ENCODE assay signal across 23 cellular contexts in the genomic region with DNA sequence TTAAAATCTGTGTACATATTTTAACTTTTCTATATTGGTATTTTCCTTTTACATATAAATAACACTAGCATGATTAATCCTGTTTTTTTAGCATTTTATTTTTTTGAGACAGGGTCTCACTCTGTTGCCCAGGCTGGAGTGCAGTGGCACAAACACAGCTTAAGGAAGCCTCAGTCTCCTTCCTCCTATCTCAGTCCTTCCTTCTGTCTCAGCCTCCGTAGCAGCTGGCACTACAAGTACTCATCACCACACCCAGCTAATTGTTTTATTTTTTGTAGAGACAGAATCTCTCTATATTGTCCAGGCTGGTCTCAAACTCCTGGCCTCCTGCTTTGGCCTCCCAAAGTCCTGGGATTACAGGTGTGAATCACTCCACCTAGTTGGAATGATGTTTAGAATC. TPM values are rescaled to one million over a fixed set of nuclear protein-coding genes. Genes with fewer than 3 reads are reported as not detected.
A peak's percentile ranks its signal among the peaks of the same experiment; 100 is the strongest.
DNase-seq lines count a peak whose midpoint lies in the region; ATAC-seq and TF ChIP-seq lines count a peak whose summit lies in the region.
"Had no signal": no experiment of that assay in that cellular context is flagged by ENCODE, and none has a peak within 500 bp of the region (broad histone marks: within the 10 kb centered on the region; RNA-seq: fewer than 3 reads in every experiment).

No MANE protein-coding gene starts in this region.

- CTCF ChIA-PET in Calu3 (lab: Charles Lee), result no interaction called here
- CTCF ChIA-PET in activated CD8-positive, alpha-beta T cell treated with anti-CD3 and anti-CD28 coated beads, Interleukin-2, amount 10 ng/mL, durations not matched to agents 7 days and 5 days (lab: Charles Lee), result interaction anchor here (1.8 to 2.6 kb wide), 3 partner anchors 10 to 105 kb away, joined by 5 to 21 read pairs (median 7); a partner anchor contains a TSS

- H3K36me3 ChIP-seq in upper lobe of right lung, result peaks cover 5% of the 10 kb centered on the region

- H3K4me1 ChIP-seq in upper lobe of right lung, result peaks cover 18% of the 10 kb centered on the region

- intact Hi-C loops in Calu3 (cut with micrococcal nuclease; ENCODE audit: unreplicated experiment), result no loop called here
- intact Hi-C loops in upper lobe of right lung (cut with DNase I), result no loop called here

- no peak overlapping the region for H3K4me3 Mint-ChIP-seq in activated T-cell treated with anti-CD3 and anti-CD28 coated beads, Interleukin-2, amount 50 U/mL, for 24 hours
- no peak overlapping the region for H3K4me3 Mint-ChIP-seq in Calu3 (ENCODE audit: low read depth, unreplicated experiment)
- H3K4me3 Mint-ChIP-seq in activated CD8-positive, alpha-beta T cell treated with anti-CD3 and anti-CD28 coated beads, Interleukin-2, amount 10 ng/mL, durations not matched to agents 7 days and 5 days, result no peak overlapping the region
- peak overlapping the region in 1 of 10 donors; percentile 14 for H3K4me3 Mint-ChIP-seq in naive thymus-derived CD8-positive, alpha-beta T cell

- no peak for ATAC-seq in activated CD8-positive, alpha-beta T cell treated with anti-CD3 and anti-CD28 coated beads, Interleukin-2, amount 10 ng/mL, durations not matched to agents 7 days and 5 days
- ATAC-seq in naive thymus-derived CD8-positive, alpha-beta T cell, result no peak
- no peak for ATAC-seq in upper lobe of right lung
- ATAC-seq: A549, left cardiac atrium, right lobe of liver had no signal

- no peaks in the 10 kb centered on the region for H3K27me3 ChIP-seq in upper lobe of right lung
- H3K27me3 ChIP-seq: BLaER1 treated with 17β-estradiol and CSF1 and Interleukin-3, amounts not matched to agents 10 nM and 100 nM; right lobe of liver had no signal

- DNase-seq in activated T-cell treated with anti-CD3 and anti-CD28 coated beads, Interleukin-2, amount 50 U/mL, for 24 hours, result no peak
- no peak for DNase-seq in activated T-cell treated with anti-CD3 and anti-CD28 coated beads for 4 hours
- no peak for DNase-seq in Calu3
- no peak for DNase-seq in activated CD8-positive, alpha-beta T cell treated with anti-CD3 and anti-CD28 coated beads, Interleukin-2, amount 10 ng/mL, durations not matched to agents 7 days and 5 days
- no peak for DNase-seq in naive thymus-derived CD8-positive, alpha-beta T cell
- no peak for DNase-seq in foreskin melanocyte
- DNase-seq in upper lobe of right lung, result no peak
- no peak for DNase-seq in islet precursor cell
- DNase-seq: activated CD4-positive, CD25-positive, alpha-beta regulatory T cell; DMS 273 treated with DMSO at 0.1 percent for 48 hours; GOT3; head of caudate nucleus; left cardiac atrium; mesendoderm; MM.1S; naive B cell; NCI-H1436; NCI-H510A treated with DMSO at 0.1 percent for 48 hours; right lobe of liver; T1000 had no signal

- BruUV-seq in Calu3 (replicated peaks; lab: Mats Ljungman, UMichigan), result no TSS peak

- TF ChIP-seq CTCF in Calu3 (IDR thresholded peaks at IDR 0.05; ENCODE audit: unreplicated experiment) (no peak), upper lobe of right lung (IDR thresholded peaks at IDR 0.05) (no peak)

- H3K4me1 Mint-ChIP-seq in activated T-cell treated with anti-CD3 and anti-CD28 coated beads, Interleukin-2, amount 50 U/mL, for 24 hours (ENCODE audit: low read depth), result peaks cover 27% of the 10 kb centered on the region
- H3K4me1 Mint-ChIP-seq in Calu3 (ENCODE audit: low read depth, unreplicated experiment), result peaks cover 15% of the 10 kb centered on the region
- peaks cover 24% of the 10 kb centered on the region for H3K4me1 Mint-ChIP-seq in activated CD8-positive, alpha-beta T cell treated with anti-CD3 and anti-CD28 coated beads, Interleukin-2, amount 10 ng/mL, durations not matched to agents 7 days and 5 days (ENCODE audit: low read depth)
- peaks cover 12 to 29% (median 26%) of the 10 kb centered on the region in 4 donors for H3K4me1 Mint-ChIP-seq in naive thymus-derived CD8-positive, alpha-beta T cell

- H3K9me3 ChIP-seq in upper lobe of right lung, result no peaks in the 10 kb centered on the region
- H3K9me3 ChIP-seq: A549; BLaER1 treated with 17β-estradiol and CSF1 and Interleukin-3, amounts not matched to agents 10 nM and 100 nM; right lobe of liver had no signal

- H3K27me3 Mint-ChIP-seq in activated T-cell treated with anti-CD3 and anti-CD28 coated beads, Interleukin-2, amount 50 U/mL, for 24 hours, result no peaks in the 10 kb centered on the region
- no peaks in the 10 kb centered on the region for H3K27me3 Mint-ChIP-seq in Calu3 (ENCODE audit: unreplicated experiment)
- no peaks in the 10 kb centered on the region for H3K27me3 Mint-ChIP-seq in activated CD8-positive, alpha-beta T cell treated with anti-CD3 and anti-CD28 coated beads, Interleukin-2, amount 10 ng/mL, durations not matched to agents 7 days and 5 days (ENCODE audit: low read depth)
- no peaks in the 10 kb centered on the region for H3K27me3 Mint-ChIP-seq in naive thymus-derived CD8-positive, alpha-beta T cell
- H3K27me3 Mint-ChIP-seq: naive B cell had no signal

- peak overlapping the region; percentile 95 for H3K27ac Mint-ChIP-seq in activated T-cell treated with anti-CD3 and anti-CD28 coated beads, Interleukin-2, amount 50 U/mL, for 24 hours
- H3K27ac Mint-ChIP-seq in Calu3 (ENCODE audit: unreplicated experiment), result peak overlapping the region; percentile 16
- H3K27ac Mint-ChIP-seq in activated CD8-positive, alpha-beta T cell treated with anti-CD3 and anti-CD28 coated beads, Interleukin-2, amount 10 ng/mL, durations not matched to agents 7 days and 5 days, result peak overlapping the region; percentile 61
- H3K27ac Mint-ChIP-seq in naive thymus-derived CD8-positive, alpha-beta T cell, result peak overlapping the region; percentile 16 to 97 (median 92)

- no peak overlapping the region for H3K27ac ChIP-seq in upper lobe of right lung

- no peak overlapping the region for H3K4me3 ChIP-seq in upper lobe of right lung
- H3K4me3 ChIP-seq: A549; BLaER1 treated with 17β-estradiol and CSF1 and Interleukin-3, amounts not matched to agents 10 nM and 100 nM; right lobe of liver had no signal

- no peaks in the 10 kb centered on the region for H3K9me3 Mint-ChIP-seq in activated T-cell treated with anti-CD3 and anti-CD28 coated beads, Interleukin-2, amount 50 U/mL, for 24 hours
- no peaks in the 10 kb centered on the region for H3K9me3 Mint-ChIP-seq in Calu3 (ENCODE audit: low read depth, unreplicated experiment)
- no peaks in the 10 kb centered on the region for H3K9me3 Mint-ChIP-seq in activated CD8-positive, alpha-beta T cell treated with anti-CD3 and anti-CD28 coated beads, Interleukin-2, amount 10 ng/mL, durations not matched to agents 7 days and 5 days (ENCODE audit: insufficient read depth)
- H3K9me3 Mint-ChIP-seq in naive thymus-derived CD8-positive, alpha-beta T cell, result no peaks in the 10 kb centered on the region
- H3K9me3 Mint-ChIP-seq: activated T-helper 1 cell treated with anti-CD3 and anti-CD28 coated beads, Interleukin-12 subunit alpha, Interleukin-12 subunit beta, Interleukin-2, Interleukin-4 antibody, amounts not matched to agents 30 ng/mL and 10 ng/mL and 1 ng/mL, durations not matched to agents 14 hours and 24 hours and 36 hours; naive B cell had no signal

- POLR2A ChIA-PET in activated CD8-positive, alpha-beta T cell treated with anti-CD3 and anti-CD28 coated beads, Interleukin-2, amount 10 ng/mL, durations not matched to agents 7 days and 5 days (lab: Charles Lee), result interaction anchor here (0.6 to 2.1 kb wide), 3 partner anchors 60 to 324 kb away, joined by 3 to 19 read pairs (median 7); a partner anchor contains a TSS
- POLR2A ChIA-PET in naive thymus-derived CD8-positive, alpha-beta T cell (lab: Charles Lee), result interaction anchor here (3.1 kb wide), 1 partner anchor 60 kb away, joined by 10 read pairs; a partner anchor contains a TSS

- peaks cover 72% of the 10 kb centered on the region for H3K36me3 Mint-ChIP-seq in activated T-cell treated with anti-CD3 and anti-CD28 coated beads, Interleukin-2, amount 50 U/mL, for 24 hours (ENCODE audit: low read depth)
- H3K36me3 Mint-ChIP-seq in Calu3 (ENCODE audit: insufficient read depth, unreplicated experiment), result peaks cover 60% of the 10 kb centered on the region
- peaks cover 29% of the 10 kb centered on the region for H3K36me3 Mint-ChIP-seq in activated CD8-positive, alpha-beta T cell treated with anti-CD3 and anti-CD28 coated beads, Interleukin-2, amount 10 ng/mL, durations not matched to agents 7 days and 5 days (ENCODE audit: low read depth)
- H3K36me3 Mint-ChIP-seq in naive thymus-derived CD8-positive, alpha-beta T cell, result peaks cover 0 to 18% (median 4%) of the 10 kb centered on the region in 3 donors
- H3K36me3 Mint-ChIP-seq: naive B cell had no signal

RNA-seq across cellular contexts. Expression of a gene that starts 1.5 kb away (rescaled TPM):
- total RNA-seq in Calu3 (2022) (59.6 and 63.4 TPM in 2 replicates), upper lobe of right lung (44.9 TPM)
- total RNA-seq in activated CD8-positive, alpha-beta T cell treated with anti-CD3 and anti-CD28 coated beads, Interleukin-2, amount 10 ng/mL, durations not matched to agents 7 days and 5 days, result 10 to 100 TPM; 25.8 to 30.5 TPM
- total RNA-seq in naive thymus-derived CD8-positive, alpha-beta T cell, result 10 to 100 TPM; 39.8 to 41.7 TPM
- polyA plus RNA-seq in naive thymus-derived CD8-positive, alpha-beta T cell, result 1 to 10 TPM; 6.6 to 9.4 (median 9.2) TPM

RNA-seq across cellular contexts. Expression of a gene that starts 29.9 kb away (rescaled TPM):
- total RNA-seq in Calu3 (2022) (33.8 and 34.2 TPM in 2 replicates), upper lobe of right lung (60.6 TPM)
- 10 to 100 TPM; 42.6 to 46.7 TPM for total RNA-seq in activated CD8-positive, alpha-beta T cell treated with anti-CD3 and anti-CD28 coated beads, Interleukin-2, amount 10 ng/mL, durations not matched to agents 7 days and 5 days
- 10 to 100 TPM; 34.4 to 37.8 TPM for total RNA-seq in naive thymus-derived CD8-positive, alpha-beta T cell
- polyA plus RNA-seq in naive thymus-derived CD8-positive, alpha-beta T cell, result 10 to 100 TPM in 1 of 3 donors, 1 to 10 TPM in 2; 8.7 to 12.2 (median 9.1) TPM

Comparison
In these comparisons a context has a peak if more than half of its experiments do, and no peak if none do; other contexts are left out.
1. H3K27ac Mint-ChIP-seq: peak in every context shown above with its lines; median percentile 95 in activated T-cell treated with anti-CD3 and anti-CD28 coated beads, Interleukin-2, amount 50 U/mL, for 24 hours; 92 in naive thymus-derived CD8-positive, alpha-beta T cell; 61 in activated CD8-positive, alpha-beta T cell treated with anti-CD3 and anti-CD28 coated beads, Interleukin-2, amount 10 ng/mL, durations not matched to agents 7 days and 5 days; 16 in Calu3.